8 cellular contexts compared by ENCODE assay signal in genomic region chr2:98444436-98445166, GRCh38. TPM values are rescaled to one million over a fixed set of nuclear protein-coding genes. Genes with fewer than 3 reads are reported as not detected.
DNase-seq lines count a peak whose midpoint lies in the region; ATAC-seq and TF ChIP-seq lines count a peak whose summit lies in the region.

TSS of gene INPP4A (plus strand) at chr2:98444858. CDS start at chr2:98520049, 75,191 bp downstream.

- no peaks in the 10 kb centered on the region for H3K27me3 ChIP-seq in OCI-LY3 (ENCODE audit: low read depth, low read length)

- peaks cover 3% of the 10 kb centered on the region for H3K36me3 ChIP-seq in OCI-LY3 (replicated peaks; ENCODE audit: low read depth, low read length)

- H3K4me3 ChIP-seq in OCI-LY3 (ENCODE audit: low read length), result peak within 1 kb of the TSS; percentile 99
- H3K4me3 ChIP-seq in epithelial cell of esophagus (ENCODE audit: low read length), result peak within 1 kb of the TSS; percentile 50

- peak; percentile 75 for DNase-seq in COLO668 (lab: John Stamatoyannopoulos, UW; ENCODE audit: unreplicated experiment)
- peak; percentile 78 for DNase-seq in HK-2 (ENCODE audit: unreplicated experiment)
- DNase-seq in activated T-cell treated with anti-CD3 and anti-CD28 coated beads for 24 hours (ENCODE audit: low read depth), result peak; percentile 74
- peak; percentile 62 for DNase-seq in epithelial cell of esophagus (ENCODE audit: low read depth)
- peak; percentile 62 for DNase-seq in mucosa of gallbladder (ENCODE audit: low spot score)
- DNase-seq in stimulated activated CD8-positive, alpha-beta memory T cell treated with anti-CD3 and anti-CD28 coated beads, Interleukin-4, amount 100 ng/mL, for 48 hours, result peak; percentile 83

- H2AFZ ChIP-seq in OCI-LY3 (ENCODE audit: low read depth, low read length), result peak within 1 kb of the TSS; percentile 100

- H3K4me1 ChIP-seq in OCI-LY3 (ENCODE audit: low read length), result peaks cover 34% of the 10 kb centered on the region

- H3K79me2 ChIP-seq in OCI-LY3 (ENCODE audit: low read length), result peaks cover 36% of the 10 kb centered on the region

- H3K9ac ChIP-seq in OCI-LY3 (ENCODE audit: low read length), result peak within 1 kb of the TSS; percentile 82

- H3K9me3 ChIP-seq in OCI-LY3 (ENCODE audit: insufficient read depth, low read length), result peaks cover 7% of the 10 kb centered on the region; the same call in 1 of the 2 replicates

- H4K20me1 ChIP-seq in OCI-LY3 (ENCODE audit: insufficient read depth, low read length), result peaks cover 9% of the 10 kb centered on the region

- peak; percentile 84 for ATAC-seq in GM19455 (IDR thresholded peaks at IDR 0.05; ENCODE audit: unreplicated experiment)

- TF ChIP-seq CTCF in OCI-LY3 (IDR thresholded peaks at IDR 0.05; ENCODE audit: low read depth, low read length), result no peak
- TF ChIP-seq CTCF in epithelial cell of esophagus (IDR thresholded peaks at IDR 0.05; ENCODE audit: insufficient read depth, low read depth, low read length, missing control alignments), result no peak

- peak within 1 kb of the TSS; percentile 22; the same call in 1 of the 2 replicates for H3K27ac ChIP-seq in OCI-LY3 (ENCODE audit: low read length)

- peak within 1 kb of the TSS; percentile 95 for H3K4me2 ChIP-seq in OCI-LY3 (ENCODE audit: low read length)

RNA-seq across cellular contexts. Expression of gene INPP4A, which starts in this region (rescaled TPM):
- total RNA-seq in mucosa of gallbladder, result 32.7 TPM

Comparison
In these comparisons a context has a peak if more than half of its experiments do, and no peak if none do; other contexts are left out.
1. Peak in every context shown above with its lines: DNase-seq, ATAC-seq, H3K4me3 ChIP-seq and H3K27ac ChIP-seq.